9 cellular contexts compared by ENCODE assay signal in genomic region chr1:1665815-1666251, GRCh38. TPM values are rescaled to one million over a fixed set of nuclear protein-coding genes. Genes with fewer than 3 reads are reported as not detected.
DNase-seq lines count a peak whose midpoint lies in the region; ATAC-seq and TF ChIP-seq lines count a peak whose summit lies in the region.
"Had no signal": no experiment of that assay in that cellular context is flagged by ENCODE, and none has a peak within 500 bp of the region (broad histone marks: within the 10 kb centered on the region; RNA-seq: fewer than 3 reads in every experiment).

No MANE protein-coding gene starts in this region.

- DNase-seq in D341Med (ENCODE audit: low spot score) (peak; percentile 60), choroid plexus epithelial cell (ENCODE audit: low read depth) (no peak), osteoblast (ENCODE audit: insufficient read length, low spot score, missing footprints) (peak; percentile 58), HPDE6-E6E7 (ENCODE audit: extremely low spot score) (no peak), activated gamma-delta T cell (lab: John Stamatoyannopoulos, UW) (no peak)
- no peak for DNase-seq in CD4-positive, alpha-beta memory T cell
- DNase-seq: stimulated activated naive B cell treated with anti-CD40 and anti-IgM and Interleukin-4, amounts not matched to agents 10 μg/mL and 1 μg/mL and 100 μg/mL, for 72 hours had no signal

- H3K36me3 Mint-ChIP-seq in CD4-positive, alpha-beta memory T cell: peaks cover 15 to 23% of the 10 kb centered on the region in 2 donors

- no peaks in the 10 kb centered on the region for H3K9me3 ChIP-seq in OCI-LY1 (ENCODE audit: low read length)
- no peaks in the 10 kb centered on the region for H3K9me3 ChIP-seq in osteoblast (ENCODE audit: low read depth, low read length)
- H3K9me3 ChIP-seq in CD4-positive, alpha-beta memory T cell (ENCODE audit: control insufficient read depth in 1 of 2, low read length in 2 of 2): no peaks in the 10 kb centered on the region

- H3K4me3 Mint-ChIP-seq in CD4-positive, alpha-beta memory T cell: no peak overlapping the region
- H3K4me3 Mint-ChIP-seq: stimulated activated naive B cell treated with anti-CD40 and anti-IgM and Interleukin-4, amounts not matched to agents 10 μg/mL and 1 μg/mL and 100 μg/mL, for 72 hours had no signal

- H3K4me1 ChIP-seq in OCI-LY1 (ENCODE audit: insufficient read depth, low read length, severe bottlenecking) (no peaks in the 10 kb centered on the region), osteoblast (ENCODE audit: insufficient read depth, low read length) (peaks cover 6% of the 10 kb centered on the region)
- peaks cover 11% of the 10 kb centered on the region for H3K4me1 ChIP-seq in CD4-positive, alpha-beta memory T cell (ENCODE audit: insufficient read depth, low read length)

- H3K9ac ChIP-seq in OCI-LY1 (ENCODE audit: low read length): no peak overlapping the region

- no peaks in the 10 kb centered on the region for H3K4me1 Mint-ChIP-seq in CD4-positive, alpha-beta memory T cell

- intact Hi-C loops in CD4-positive, alpha-beta memory T cell (cut with micrococcal nuclease): no loop called here

- ATAC-seq in HG02870 (IDR thresholded peaks at IDR 0.05; ENCODE audit: unreplicated experiment): no peak

- H3K27me3 ChIP-seq in OCI-LY1 (ENCODE audit: insufficient read depth, low read length): no peaks in the 10 kb centered on the region
- no peaks in the 10 kb centered on the region for H3K27me3 ChIP-seq in osteoblast (ENCODE audit: insufficient read depth, low read length)
- H3K27me3 ChIP-seq in CD4-positive, alpha-beta memory T cell (ENCODE audit: insufficient read depth, low read length): no peaks in the 10 kb centered on the region

- H3F3A ChIP-seq in OCI-LY1 (ENCODE audit: insufficient read depth, low read length): no peaks in the 10 kb centered on the region

- H3K4me3 ChIP-seq in OCI-LY1 (ENCODE audit: low read depth, low read length, poor library complexity, severe bottlenecking): no peak overlapping the region
- H3K4me3 ChIP-seq in choroid plexus epithelial cell (ENCODE audit: low read depth, low read length): no peak overlapping the region
- H3K4me3 ChIP-seq in osteoblast (ENCODE audit: insufficient read depth, low read length): no peak overlapping the region
- no peak overlapping the region for H3K4me3 ChIP-seq in CD4-positive, alpha-beta memory T cell (ENCODE audit: low read length in 2 of 2)

- TF ChIP-seq CTCF in OCI-LY1 (IDR thresholded peaks at IDR 0.05; ENCODE audit: low read length) (peak; percentile 60), choroid plexus epithelial cell (conservative IDR thresholded peaks at IDR 0.05; ENCODE audit: low read depth, low read length) (peak; percentile 59), osteoblast (IDR thresholded peaks at IDR 0.05; ENCODE audit: extremely low read depth, low read depth, low read length) (peak; percentile 39)

- no peak overlapping the region for H3K4me2 ChIP-seq in OCI-LY1 (ENCODE audit: low read length)
- H3K4me2 ChIP-seq in osteoblast (ENCODE audit: insufficient read depth, low read length): no peak overlapping the region

- no peaks in the 10 kb centered on the region for H3K9me3 Mint-ChIP-seq in CD4-positive, alpha-beta memory T cell
- H3K9me3 Mint-ChIP-seq: stimulated activated naive B cell treated with anti-CD40 and anti-IgM and Interleukin-4, amounts not matched to agents 10 μg/mL and 1 μg/mL and 100 μg/mL, for 72 hours had no signal

- H3K9me2 ChIP-seq in OCI-LY1 (ENCODE audit: low read depth, low read length): no peaks in the 10 kb centered on the region

- CTCF ChIA-PET in CD4-positive, alpha-beta memory T cell (lab: Charles Lee; ENCODE audit: partially characterized antibody): interaction anchor here (0.7 to 1.5 kb wide), 4 partner anchors 12 to 63 kb away, joined by 3 to 6 read pairs (median 5); no protein-coding TSS in a partner anchor

- no peaks in the 10 kb centered on the region for H3K27me3 Mint-ChIP-seq in CD4-positive, alpha-beta memory T cell
- H3K27me3 Mint-ChIP-seq: stimulated activated naive B cell treated with anti-CD40 and anti-IgM and Interleukin-4, amounts not matched to agents 10 μg/mL and 1 μg/mL and 100 μg/mL, for 72 hours had no signal

- POLR2A ChIA-PET in CD4-positive, alpha-beta memory T cell (lab: Charles Lee; ENCODE audit: partially characterized antibody): interaction anchor here (0.9 to 1.9 kb wide), 4 partner anchors 12 to 63 kb away, joined by 3 to 11 read pairs (median 6); no protein-coding TSS in a partner anchor

- H3K36me3 ChIP-seq in OCI-LY1 (ENCODE audit: insufficient read depth, low read length) (peaks cover 25% of the 10 kb centered on the region; the same call in 1 of the 2 replicates), osteoblast (ENCODE audit: insufficient read depth, low read length) (peaks cover 26% of the 10 kb centered on the region)
- H3K36me3 ChIP-seq in CD4-positive, alpha-beta memory T cell (ENCODE audit: insufficient read depth, low read length): peaks cover 18% of the 10 kb centered on the region

- H3K27ac Mint-ChIP-seq in CD4-positive, alpha-beta memory T cell: no peak overlapping the region
- H3K27ac Mint-ChIP-seq: stimulated activated naive B cell treated with anti-CD40 and anti-IgM and Interleukin-4, amounts not matched to agents 10 μg/mL and 1 μg/mL and 100 μg/mL, for 72 hours had no signal

- H2AFZ ChIP-seq in OCI-LY1 (ENCODE audit: low read length): no peak overlapping the region
- no peak overlapping the region for H2AFZ ChIP-seq in osteoblast (ENCODE audit: low read length)

- H4K20me1 ChIP-seq in OCI-LY1 (ENCODE audit: insufficient read depth, low read length): no peaks in the 10 kb centered on the region
- no peaks in the 10 kb centered on the region for H4K20me1 ChIP-seq in osteoblast (ENCODE audit: insufficient read depth, low read length)

- no peak overlapping the region for H3K27ac ChIP-seq in OCI-LY1 (ENCODE audit: low read depth, low read length, poor library complexity, severe bottlenecking)
- H3K27ac ChIP-seq in osteoblast (ENCODE audit: low read depth, low read length): no peak overlapping the region
- no peak overlapping the region for H3K27ac ChIP-seq in CD4-positive, alpha-beta memory T cell (ENCODE audit: low read depth, low read length)

- no peaks in the 10 kb centered on the region for H3K79me2 ChIP-seq in OCI-LY1 (ENCODE audit: insufficient read depth, low read length)
- H3K79me2 ChIP-seq in osteoblast (ENCODE audit: insufficient read depth, low read length): no peaks in the 10 kb centered on the region

RNA-seq across cellular contexts. Expression of gene CDK11B, which starts 7.0 kb away (rescaled TPM):
- total RNA-seq in osteoblast: 5.3 and 5.8 TPM in 2 replicates
- 10 to 100 TPM; 44.2 to 44.7 TPM for total RNA-seq in CD4-positive, alpha-beta memory T cell
- polyA plus RNA-seq in CD4-positive, alpha-beta memory T cell: 10 to 100 TPM in 1 of 2 donors, 1 to 10 TPM in 1; 2.5 to 24.5 TPM

RNA-seq across cellular contexts. Expression of gene SLC35E2B, which starts 26.8 kb away (rescaled TPM):
- 33.0 and 38.4 TPM in 2 replicates for total RNA-seq in osteoblast
- 100 to 1,000 TPM; 123 to 130 TPM for total RNA-seq in CD4-positive, alpha-beta memory T cell
- 10 to 100 TPM; 29.4 to 48.7 TPM for polyA plus RNA-seq in CD4-positive, alpha-beta memory T cell

RNA-seq across cellular contexts. Expression of gene MMP23B, which starts 33.9 kb away (rescaled TPM):
- 0.59 and 1.1 TPM in 2 replicates for total RNA-seq in osteoblast
- total RNA-seq in CD4-positive, alpha-beta memory T cell: 1 to 10 TPM; 3.5 to 3.7 TPM
- polyA plus RNA-seq in CD4-positive, alpha-beta memory T cell: under 1 TPM in 1 of 2 donors, not detected in 1; 0.53 TPM

RNA-seq across cellular contexts. Expression of gene MIB2, which starts 50.5 kb away (rescaled TPM):
- 74.0 and 80.7 TPM in 2 replicates for total RNA-seq in osteoblast
- total RNA-seq in CD4-positive, alpha-beta memory T cell: 100 to 1,000 TPM; 112 to 114 TPM
- polyA plus RNA-seq in CD4-positive, alpha-beta memory T cell: 10 to 100 TPM; 12.7 to 34.6 TPM

RNA-seq across cellular contexts. Expression of gene CDK11A, which starts 58.3 kb away (rescaled TPM):
- total RNA-seq in osteoblast: 19.4 and 22.1 TPM in 2 replicates
- 100 to 1,000 TPM; 148 to 162 TPM for total RNA-seq in CD4-positive, alpha-beta memory T cell
- 10 to 100 TPM in 1 of 2 donors, 1 to 10 TPM in 1; 7.2 to 24.0 TPM for polyA plus RNA-seq in CD4-positive, alpha-beta memory T cell

Comparison
In these comparisons a context has a peak if more than half of its experiments do, and no peak if none do; other contexts are left out.
1. DNase-seq: peak in D341Med (single experiment) and osteoblast (single experiment); none in choroid plexus epithelial cell (single experiment), CD4-positive, alpha-beta memory T cell (0 of 5), HPDE6-E6E7 (single experiment) and activated gamma-delta T cell (single experiment).
2. Peak in every context shown above with its lines, with median percentiles within 50 percentile points of each other: CTCF ChIP-seq.